22 cellular contexts compared by ENCODE assay signal in genomic region chr6:56741472-56741871, GRCh38.
DNase-seq lines count a peak whose midpoint lies in the region; ATAC-seq and TF ChIP-seq lines count a peak whose summit lies in the region.
"Had no signal": no experiment of that assay in that cellular context is flagged by ENCODE, and none has a peak within 500 bp of the region (broad histone marks: within the 10 kb centered on the region; RNA-seq: fewer than 3 reads in every experiment).

No MANE protein-coding gene starts in this region.

- ATAC-seq in heart right ventricle (no peak), left ventricle myocardium superior (no peak), right lobe of liver (peak in 1 of 4 donors; percentile 3)
- ATAC-seq: activated naive CD4-positive, alpha-beta T cell treated with anti-CD3 and anti-CD28 coated beads, Interleukin-2, amount 50 U/mL, for 72 hours; activated T-cell treated with anti-CD3 and anti-CD28 coated beads, Interleukin-2, amount 50 U/mL, for 4 hours had no signal

- intact Hi-C loops in heart right ventricle (cut with DNase I) (no loop called here), left ventricle myocardium superior (cut with micrococcal nuclease) (no loop called here), right lobe of liver (cut with DNase I) (no loop called here), vagina (cut with DNase I) (no loop called here)

- H3K36me3 ChIP-seq in heart right ventricle (no peaks in the 10 kb centered on the region), right lobe of liver (no peaks in the 10 kb centered on the region), vagina (no peaks in the 10 kb centered on the region)
- H3K36me3 ChIP-seq: left lung, spleen, suprapubic skin had no signal

- TF ChIP-seq POLR2A in right lobe of liver (IDR thresholded peaks at IDR 0.05), result no peak
- TF ChIP-seq POLR2A in vagina (IDR thresholded peaks at IDR 0.05), result no peak

- H3K9me3 ChIP-seq in heart right ventricle (no peaks in the 10 kb centered on the region), right lobe of liver (no peaks in the 10 kb centered on the region), vagina (no peaks in the 10 kb centered on the region)
- H3K9me3 ChIP-seq: body of pancreas, left lung, spleen, suprapubic skin had no signal

- DNase-seq in heart right ventricle (no peak), left ventricle myocardium superior (no peak), caudate nucleus (lab: John Stamatoyannopoulos, UW) (no peak), right lobe of liver (no peak), vagina (ENCODE audit: extremely low spot score in 2 of 2) (no peak), NCI-H748 (lab: John Stamatoyannopoulos, UW; ENCODE audit: unreplicated experiment) (no peak), T1000 (lab: John Stamatoyannopoulos, UW) (no peak), DMS79 treated with DMSO at 0.1 percent for 48 hours (lab: John Stamatoyannopoulos, UW) (no peak)
- DNase-seq: activated CD4-positive, alpha-beta T cell treated with anti-CD3 and anti-CD28 coated beads, Interleukin-2, amount 50 U/mL, for 4 hours; activated T-cell treated with anti-CD3 and anti-CD28 coated beads, Interleukin-2, amount 50 U/mL, for 4 hours; body of pancreas; C1 segment of cervical spinal cord; DMS153; GOT3; left lung; naive B cell; NCI-H187 treated with DMSO at 0.1 percent for 48 hours; NCI-H446 treated with DMSO at 0.1 percent for 48 hours; spleen; T-helper 1 cell had no signal

- H3K4me1 ChIP-seq in heart right ventricle, result peaks cover 0 to 71% (median 39%) of the 10 kb centered on the region in 9 donors
- H3K4me1 ChIP-seq in right lobe of liver, result peaks cover 0 to 28% (median 1%) of the 10 kb centered on the region in 4 donors
- no peaks in the 10 kb centered on the region for H3K4me1 ChIP-seq in vagina
- H3K4me1 ChIP-seq: body of pancreas had no signal

- H3K27ac ChIP-seq in heart right ventricle (peak overlapping the region in 7 of 10 donors; percentile 28 to 73 (median 45)), caudate nucleus (ENCODE audit: low read depth, low read length) (peak overlapping the region; percentile 6), right lobe of liver (peak overlapping the region; percentile 70 to 77 (median 75)), vagina (peak overlapping the region; percentile 10)

- H3K27me3 ChIP-seq in heart right ventricle, result no peaks in the 10 kb centered on the region
- no peaks in the 10 kb centered on the region for H3K27me3 ChIP-seq in right lobe of liver
- no peaks in the 10 kb centered on the region for H3K27me3 ChIP-seq in vagina
- H3K27me3 ChIP-seq: body of pancreas, left lung, spleen, suprapubic skin had no signal

- TF ChIP-seq CTCF in heart right ventricle (IDR thresholded peaks at IDR 0.05) (no peak), right lobe of liver (IDR thresholded peaks at IDR 0.05) (no peak), vagina (IDR thresholded peaks at IDR 0.05) (no peak)

- peak overlapping the region in 5 of 10 donors; percentile 15 to 39 (median 34) for H3K4me3 ChIP-seq in heart right ventricle
- peak overlapping the region; percentile 35 to 59 (median 50) for H3K4me3 ChIP-seq in right lobe of liver
- H3K4me3 ChIP-seq in vagina, result no peak overlapping the region
- H3K4me3 ChIP-seq: body of pancreas had no signal

Comparison
In these comparisons a context has a peak if more than half of its experiments do, and no peak if none do; other contexts are left out.
1. H3K27ac ChIP-seq: peak in every context shown above with its lines; median percentile 75 in right lobe of liver; 45 in heart right ventricle; 10 in vagina; 6 in caudate nucleus.
2. H3K4me3 ChIP-seq: peak in right lobe of liver (3 of 3); none in vagina (0 of 2).